ENCODE assay signal across 8 cellular contexts in the genomic region with DNA sequence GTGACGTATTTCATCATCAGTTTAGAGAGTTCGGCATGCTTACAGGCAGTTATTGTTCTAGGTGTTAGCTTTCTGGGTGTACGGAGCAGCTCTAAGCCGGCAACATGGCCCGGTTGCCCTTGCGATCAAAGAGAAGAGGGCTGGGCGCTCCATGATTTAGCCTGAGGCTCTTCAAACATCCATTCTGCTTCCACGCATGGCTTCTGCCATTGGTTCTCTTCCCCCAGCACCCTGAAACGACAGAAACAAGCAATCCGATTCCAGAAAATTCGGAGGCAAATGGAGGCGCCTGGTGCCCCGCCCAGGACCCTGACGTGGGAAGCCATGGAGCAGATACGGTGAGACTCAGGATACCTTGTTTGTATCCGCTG. TPM values are rescaled to one million over a fixed set of nuclear protein-coding genes. Genes with fewer than 3 reads are reported as not detected.
A peak's percentile ranks its signal among the peaks of the same experiment; 100 is the strongest.
DNase-seq lines count a peak whose midpoint lies in the region; ATAC-seq and TF ChIP-seq lines count a peak whose summit lies in the region.

No MANE protein-coding gene starts in this region.

- peaks cover 13% of the 10 kb centered on the region for H3K36me3 ChIP-seq in CD8-positive, alpha-beta T cell (ENCODE audit: insufficient read depth, low read length)

- H3K9me3 ChIP-seq in CD8-positive, alpha-beta T cell (ENCODE audit: low read length), result no peaks in the 10 kb centered on the region

- no peaks in the 10 kb centered on the region for H3K9me3 Mint-ChIP-seq in CD8-positive, alpha-beta T cell
- no peaks in the 10 kb centered on the region for H3K9me3 Mint-ChIP-seq in activated CD4-positive, alpha-beta memory T cell treated with anti-CD3 and anti-CD28 coated beads, Interleukin-2, amount 10 ng/mL, durations not matched to agents 7 days and 5 days
- peaks cover 0 to 2% (median 0%) of the 10 kb centered on the region in 7 donors for H3K9me3 Mint-ChIP-seq in naive B cell

- peak; percentile 21 for ATAC-seq in CD8-positive, alpha-beta T cell
- ATAC-seq in GM21423 (IDR thresholded peaks at IDR 0.05; ENCODE audit: unreplicated experiment) (peak; percentile 10), naive B cell (ENCODE audit: low read depth in 2 of 2) (peak; percentile 5 to 9)

- peak overlapping the region; percentile 98 for H3K27ac Mint-ChIP-seq in CD8-positive, alpha-beta T cell
- H3K27ac Mint-ChIP-seq in activated CD4-positive, alpha-beta memory T cell treated with anti-CD3 and anti-CD28 coated beads, Interleukin-2, amount 10 ng/mL, durations not matched to agents 7 days and 5 days, result peak overlapping the region; percentile 90
- H3K27ac Mint-ChIP-seq in naive B cell, result peak overlapping the region; percentile 99 to 100 (median 100)

- H3K27me3 Mint-ChIP-seq in CD8-positive, alpha-beta T cell (ENCODE audit: low read depth), result no peaks in the 10 kb centered on the region
- no peaks in the 10 kb centered on the region for H3K27me3 Mint-ChIP-seq in activated CD4-positive, alpha-beta memory T cell treated with anti-CD3 and anti-CD28 coated beads, Interleukin-2, amount 10 ng/mL, durations not matched to agents 7 days and 5 days
- no peaks in the 10 kb centered on the region for H3K27me3 Mint-ChIP-seq in naive B cell

- intact Hi-C loops in CD8-positive, alpha-beta T cell (cut with DNase I, micrococcal nuclease), result loop anchor here (10.0 kb wide), 3 partner anchors 119 to 669 kb away; partner anchors contain the start of genes AP3S2 (in 1 of the 2), HDDC3 (in 1 of the 2), IQGAP1 (in 1 of the 2) and UNC45A (in 1 of the 2)
- intact Hi-C loops in posterior vena cava (cut with DNase I), result no loop called here

- TF ChIP-seq CTCF in CD8-positive, alpha-beta T cell (IDR thresholded peaks at IDR 0.05), result no peak
- TF ChIP-seq CTCF in NB4 (IDR thresholded peaks at IDR 0.05; ENCODE audit: low read depth, low read length), result no peak
- TF ChIP-seq CTCF in epithelial cell of proximal tubule (conservative IDR thresholded peaks at IDR 0.05; ENCODE audit: low read depth, low read length), result no peak

- CTCF ChIA-PET in CD8-positive, alpha-beta T cell (lab: Charles Lee), result interaction anchor here (0.9 to 1.1 kb wide), 2 partner anchors 33 to 34 kb away, joined by 3 to 7 read pairs; partner anchors contain the start of genes CIB1 and GDPGP1
- CTCF ChIA-PET in activated CD4-positive, alpha-beta memory T cell treated with anti-CD3 and anti-CD28 coated beads, Interleukin-2, amount 10 ng/mL, durations not matched to agents 7 days and 5 days (lab: Charles Lee), result interaction anchor here (0.9 to 1.1 kb wide), 4 partner anchors 27 to 669 kb away, joined by 3 to 6 read pairs (median 4); partner anchors contain the start of genes CIB1 and GDPGP1

- DNase-seq in CD8-positive, alpha-beta T cell, result peak in 3 of 7 experiments; percentile 19 to 48 (median 42)
- DNase-seq in NB4 (ENCODE audit: low read depth) (peak; percentile 57), epithelial cell of proximal tubule (ENCODE audit: low read depth) (no peak), naive B cell (no peak), substantia nigra (lab: John Stamatoyannopoulos, UW) (peak in 15 of 49 donors; percentile 12 to 76 (median 47)), posterior vena cava (ENCODE audit: low spot score) (no peak)
- peak; percentile 63 for DNase-seq in activated CD4-positive, alpha-beta memory T cell treated with anti-CD3 and anti-CD28 coated beads, Interleukin-2, amount 10 ng/mL, durations not matched to agents 7 days and 5 days

- POLR2A ChIA-PET in CD8-positive, alpha-beta T cell (lab: Charles Lee), result interaction anchor here (0.6 to 1.8 kb wide), 6 partner anchors 33 to 669 kb away, joined by 3 to 16 read pairs (median 4); partner anchors contain the start of genes CIB1, GDPGP1, SEMA4B and UNC45A
- POLR2A ChIA-PET in activated CD4-positive, alpha-beta memory T cell treated with anti-CD3 and anti-CD28 coated beads, Interleukin-2, amount 10 ng/mL, durations not matched to agents 7 days and 5 days (lab: Charles Lee), result interaction anchor here (0.6 to 4.0 kb wide), 23 partner anchors 10 to 669 kb away, joined by 3 to 99 read pairs (median 6); partner anchors contain the start of genes AP3S2, CIB1, GDPGP1 and IDH2

- peak overlapping the region; percentile 98 for H3K27ac ChIP-seq in CD8-positive, alpha-beta T cell (ENCODE audit: low read depth, low read length)
- H3K27ac ChIP-seq in substantia nigra (ENCODE audit: low read depth, low read length, poor library complexity, severe bottlenecking), result peak overlapping the region; percentile 94

- H3K27me3 ChIP-seq in CD8-positive, alpha-beta T cell (ENCODE audit: insufficient read depth, low read length), result no peaks in the 10 kb centered on the region

- peaks cover 49% of the 10 kb centered on the region for H3K4me1 ChIP-seq in CD8-positive, alpha-beta T cell (ENCODE audit: insufficient read depth, low read length)

- H3K4me3 Mint-ChIP-seq in CD8-positive, alpha-beta T cell, result peak overlapping the region; percentile 94
- H3K4me3 Mint-ChIP-seq in activated CD4-positive, alpha-beta memory T cell treated with anti-CD3 and anti-CD28 coated beads, Interleukin-2, amount 10 ng/mL, durations not matched to agents 7 days and 5 days, result peak overlapping the region; percentile 87
- H3K4me3 Mint-ChIP-seq in naive B cell, result peak overlapping the region; percentile 93 to 97 (median 96)

- TF ChIP-seq POLR2A in NB4 (IDR thresholded peaks at IDR 0.05; ENCODE audit: extremely low read depth, insufficient read length), result no peak

- H3K4me3 ChIP-seq in CD8-positive, alpha-beta T cell (ENCODE audit: low read depth, low read length), result peak overlapping the region; percentile 86
- peak overlapping the region; percentile 97 for H3K4me3 ChIP-seq in NB4 (ENCODE audit: low read depth, low read length)
- H3K4me3 ChIP-seq in epithelial cell of proximal tubule (ENCODE audit: low read depth, low read length), result peak overlapping the region; percentile 94

- H3K36me3 Mint-ChIP-seq in CD8-positive, alpha-beta T cell, result peaks cover 35% of the 10 kb centered on the region
- peaks cover 34% of the 10 kb centered on the region for H3K36me3 Mint-ChIP-seq in activated CD4-positive, alpha-beta memory T cell treated with anti-CD3 and anti-CD28 coated beads, Interleukin-2, amount 10 ng/mL, durations not matched to agents 7 days and 5 days (ENCODE audit: low read depth)
- H3K36me3 Mint-ChIP-seq in naive B cell, result peaks cover 12 to 30% of the 10 kb centered on the region in 2 donors

- H3K4me1 Mint-ChIP-seq in CD8-positive, alpha-beta T cell (ENCODE audit: low read depth), result peaks cover 56% of the 10 kb centered on the region
- peaks cover 55% of the 10 kb centered on the region for H3K4me1 Mint-ChIP-seq in activated CD4-positive, alpha-beta memory T cell treated with anti-CD3 and anti-CD28 coated beads, Interleukin-2, amount 10 ng/mL, durations not matched to agents 7 days and 5 days
- peaks cover 58 to 65% (median 61%) of the 10 kb centered on the region in 3 donors for H3K4me1 Mint-ChIP-seq in naive B cell

RNA-seq across cellular contexts. Expression of gene NGRN, which starts 0.6 kb away (rescaled TPM):
- total RNA-seq in CD8-positive, alpha-beta T cell, result 10 to 100 TPM; 57.8 to 62.0 TPM
- 10 to 100 TPM; 27.4 to 28.3 TPM for total RNA-seq in activated CD4-positive, alpha-beta memory T cell treated with anti-CD3 and anti-CD28 coated beads, Interleukin-2, amount 10 ng/mL, durations not matched to agents 7 days and 5 days
- 74.8 and 79.6 TPM in 2 replicates for total RNA-seq in epithelial cell of proximal tubule
- 10 to 100 TPM; 33.6 to 80.2 (median 54.1) TPM for polyA plus RNA-seq in naive B cell (ENCODE audit: low read depth in 6 of 6)
- 10 to 100 TPM; 81.6 to 89.7 TPM for total RNA-seq in posterior vena cava

RNA-seq across cellular contexts. Expression of gene TTLL13, which starts 16.7 kb away (rescaled TPM):
- total RNA-seq in CD8-positive, alpha-beta T cell, result 1 to 10 TPM in 1 of 2 experiments, under 1 TPM in 1; 0.28 to 1.1 TPM
- under 1 TPM; 0.45 to 0.58 TPM for total RNA-seq in activated CD4-positive, alpha-beta memory T cell treated with anti-CD3 and anti-CD28 coated beads, Interleukin-2, amount 10 ng/mL, durations not matched to agents 7 days and 5 days
- total RNA-seq in epithelial cell of proximal tubule, result not detected in 2 replicates
- polyA plus RNA-seq in naive B cell (ENCODE audit: low read depth in 6 of 6), result 1 to 10 TPM in 1 of 6 donors, under 1 TPM in 3, not detected in 2; 0.11 to 1.4 (median 0.34) TPM
- total RNA-seq in posterior vena cava, result not detected

RNA-seq across cellular contexts. Expression of gene GDPGP1, which starts 32.0 kb away (rescaled TPM):
- total RNA-seq in CD8-positive, alpha-beta T cell, result 1 to 10 TPM; 4.4 to 7.1 TPM
- 10 to 100 TPM; 10.3 to 10.5 TPM for total RNA-seq in activated CD4-positive, alpha-beta memory T cell treated with anti-CD3 and anti-CD28 coated beads, Interleukin-2, amount 10 ng/mL, durations not matched to agents 7 days and 5 days
- total RNA-seq in epithelial cell of proximal tubule (9.9 and 22.3 TPM in 2 replicates), posterior vena cava (1 to 10 TPM; 4.1 to 5.9 TPM)
- 1 to 10 TPM in 4 of 6 donors, under 1 TPM in 2; 0.70 to 2.1 (median 1.3) TPM for polyA plus RNA-seq in naive B cell (ENCODE audit: low read depth in 6 of 6)

RNA-seq across cellular contexts. Expression of gene CIB1, which starts 32.3 kb away (rescaled TPM):
- 100 to 1,000 TPM; 251 to 268 TPM for total RNA-seq in CD8-positive, alpha-beta T cell
- total RNA-seq in activated CD4-positive, alpha-beta memory T cell treated with anti-CD3 and anti-CD28 coated beads, Interleukin-2, amount 10 ng/mL, durations not matched to agents 7 days and 5 days, result 100 to 1,000 TPM; 118 to 120 TPM
- total RNA-seq in epithelial cell of proximal tubule, result 76.0 and 90.9 TPM in 2 replicates
- 100 to 1,000 TPM; 204 to 259 (median 235) TPM for polyA plus RNA-seq in naive B cell (ENCODE audit: low read depth in 6 of 6)
- total RNA-seq in posterior vena cava, result 10 to 100 TPM; 37.5 to 41.6 TPM

Comparison
In these comparisons a context has a peak if more than half of its experiments do, and no peak if none do; other contexts are left out.
1. DNase-seq: peak in NB4 (single experiment) and activated CD4-positive, alpha-beta memory T cell treated with anti-CD3 and anti-CD28 coated beads, Interleukin-2, amount 10 ng/mL, durations not matched to agents 7 days and 5 days (single experiment); none in epithelial cell of proximal tubule (single experiment), naive B cell (single experiment) and posterior vena cava (single experiment).
2. intact Hi-C loops: an anchor here in CD8-positive, alpha-beta T cell (10.0 kb wide); none called in posterior vena cava.
3. Peak in every context shown above with its lines, with median percentiles within 50 percentile points of each other: ATAC-seq, H3K4me3 ChIP-seq, H3K27ac Mint-ChIP-seq and H3K4me3 Mint-ChIP-seq.